Comparison of ENCODE assay signal across 24 cellular contexts in genomic region chr4:132297346-132297745, GRCh38.
DNase-seq lines count a peak whose midpoint lies in the region; ATAC-seq, FAIRE-seq and TF ChIP-seq lines count a peak whose summit lies in the region.
"Had no signal": no experiment of that assay in that cellular context is flagged by ENCODE, and none has a peak within 500 bp of the region (broad histone marks: within the 10 kb centered on the region; RNA-seq: fewer than 3 reads in every experiment).

No MANE protein-coding gene starts in this region.

- ATAC-seq in HG03175 (IDR thresholded peaks at IDR 0.05; ENCODE audit: unreplicated experiment) = no peak
- ATAC-seq: foreskin keratinocyte; stimulated activated naive B cell treated with anti-CD40 and anti-IgM and Interleukin-4, amounts not matched to agents 10 μg/mL and 1 μg/mL and 100 μg/mL, for 72 hours; T-helper 17 cell had no signal

- H3K4me1 Mint-ChIP-seq in HFFc6 (ENCODE audit: low read depth) = peaks cover 8% of the 10 kb centered on the region; the same call in 1 of the 2 replicates
- H3K4me1 Mint-ChIP-seq in activated CD4-positive, alpha-beta T cell treated with anti-CD3 and anti-CD28 coated beads, Interleukin-2, amount 10 ng/mL, durations not matched to agents 24 days and 14 days = no peaks in the 10 kb centered on the region
- H3K4me1 Mint-ChIP-seq: activated naive CD8-positive, alpha-beta T cell treated with anti-CD3 and anti-CD28 coated beads, Interleukin-2, amount 10 ng/mL, durations not matched to agents 7 days and 5 days; stimulated activated naive B cell treated with anti-CD40 and anti-IgM and Interleukin-4, amounts not matched to agents 10 μg/mL and 1 μg/mL and 100 μg/mL, for 72 hours; T-helper 17 cell had no signal

- FAIRE-seq in D721Med (lab: Jason Lieb, UNC) = no peak
- FAIRE-seq: urothelium cell line had no signal

- intact Hi-C loops in activated CD4-positive, alpha-beta T cell treated with anti-CD3 and anti-CD28 coated beads, Interleukin-2, amount 10 ng/mL, durations not matched to agents 24 days and 14 days (cut with micrococcal nuclease) = no loop called here

- H3K27ac Mint-ChIP-seq in HFFc6 = no peak overlapping the region; the same call in 1 of the 2 replicates
- no peak overlapping the region for H3K27ac Mint-ChIP-seq in activated CD4-positive, alpha-beta T cell treated with anti-CD3 and anti-CD28 coated beads, Interleukin-2, amount 10 ng/mL, durations not matched to agents 24 days and 14 days
- H3K27ac Mint-ChIP-seq: activated naive CD8-positive, alpha-beta T cell treated with anti-CD3 and anti-CD28 coated beads, Interleukin-2, amount 10 ng/mL, durations not matched to agents 7 days and 5 days; activated T-helper 2 cell treated with anti-CD3 and anti-CD28 coated beads, Interferon-gamma antibody, Interleukin-2, Interleukin-4, amounts not matched to agents 10 μg/mL and 5 μg/mL and 100 μg/mL, durations not matched to agents 14 hours and 24 hours and 36 hours; stimulated activated naive B cell treated with anti-CD40 and anti-IgM and Interleukin-4, amounts not matched to agents 10 μg/mL and 1 μg/mL and 100 μg/mL, for 72 hours; T-helper 17 cell had no signal

- DNase-seq in AG08395 (ENCODE audit: low spot score) (peak; percentile 1), HFFc6 (peak; percentile 20), amniotic epithelial cell (ENCODE audit: low read depth) (peak; percentile 15), fibroblast of peridontal ligament (ENCODE audit: extremely low read depth) (peak; percentile 5), D721Med (ENCODE audit: insufficient read length, low spot score) (no peak), NCI-H526 (lab: John Stamatoyannopoulos, UW) (no peak)
- no peak for DNase-seq in activated CD4-positive, alpha-beta T cell treated with anti-CD3 and anti-CD28 coated beads, Interleukin-2, amount 10 ng/mL, durations not matched to agents 24 days and 14 days
- DNase-seq: activated CD4-positive, alpha-beta T cell treated with anti-CD3 and anti-CD28 coated beads, Interleukin-2, amount 50 U/mL, for 1 hour; activated naive CD8-positive, alpha-beta T cell treated with anti-CD3 and anti-CD28 coated beads, Interleukin-2, amount 10 ng/mL, durations not matched to agents 7 days and 5 days; Caco-2; cortex of kidney; foreskin keratinocyte; GDM1; islet precursor cell; KG1; NCI-H2029 treated with DMSO at 0.1 percent for 48 hours; NCI-H446 treated with DMSO at 0.1 percent for 48 hours; nucleus accumbens; stimulated activated CD4-positive, alpha-beta T cell treated with anti-CD3 and anti-CD28 coated beads, Interleukin-2, amount 100 ng/mL, for 48 hours; stimulated activated naive B cell treated with anti-CD40 and anti-IgM and Interleukin-4, amounts not matched to agents 10 μg/mL and 1 μg/mL and 100 μg/mL, for 72 hours; T-helper 17 cell had no signal

- TF ChIP-seq CTCF in HFFc6 (IDR thresholded peaks at IDR 0.05) = no peak
- no peak for TF ChIP-seq CTCF in D721Med (IDR thresholded peaks at IDR 0.05; ENCODE audit: insufficient read depth, missing control alignments)

- no peaks in the 10 kb centered on the region; the same call in 1 of the 2 replicates for H3K9me3 Mint-ChIP-seq in HFFc6
- no peaks in the 10 kb centered on the region for H3K9me3 Mint-ChIP-seq in activated CD4-positive, alpha-beta T cell treated with anti-CD3 and anti-CD28 coated beads, Interleukin-2, amount 10 ng/mL, durations not matched to agents 24 days and 14 days
- H3K9me3 Mint-ChIP-seq: activated naive CD8-positive, alpha-beta T cell treated with anti-CD3 and anti-CD28 coated beads, Interleukin-2, amount 10 ng/mL, durations not matched to agents 7 days and 5 days; activated T-helper 2 cell treated with anti-CD3 and anti-CD28 coated beads, Interferon-gamma antibody, Interleukin-2, Interleukin-4, amounts not matched to agents 10 μg/mL and 5 μg/mL and 100 μg/mL, durations not matched to agents 14 hours and 24 hours and 36 hours had no signal

- H3K4me3 Mint-ChIP-seq in HFFc6 = no peak overlapping the region
- H3K4me3 Mint-ChIP-seq in activated CD4-positive, alpha-beta T cell treated with anti-CD3 and anti-CD28 coated beads, Interleukin-2, amount 10 ng/mL, durations not matched to agents 24 days and 14 days = no peak overlapping the region
- H3K4me3 Mint-ChIP-seq: activated naive CD8-positive, alpha-beta T cell treated with anti-CD3 and anti-CD28 coated beads, Interleukin-2, amount 10 ng/mL, durations not matched to agents 7 days and 5 days; stimulated activated naive B cell treated with anti-CD40 and anti-IgM and Interleukin-4, amounts not matched to agents 10 μg/mL and 1 μg/mL and 100 μg/mL, for 72 hours; T-helper 17 cell had no signal

- H3K27me3 Mint-ChIP-seq in HFFc6 (ENCODE audit: insufficient read depth) = no peaks in the 10 kb centered on the region
- H3K27me3 Mint-ChIP-seq in activated CD4-positive, alpha-beta T cell treated with anti-CD3 and anti-CD28 coated beads, Interleukin-2, amount 10 ng/mL, durations not matched to agents 24 days and 14 days = no peaks in the 10 kb centered on the region
- H3K27me3 Mint-ChIP-seq: activated naive CD8-positive, alpha-beta T cell treated with anti-CD3 and anti-CD28 coated beads, Interleukin-2, amount 10 ng/mL, durations not matched to agents 7 days and 5 days; stimulated activated naive B cell treated with anti-CD40 and anti-IgM and Interleukin-4, amounts not matched to agents 10 μg/mL and 1 μg/mL and 100 μg/mL, for 72 hours; T-helper 17 cell had no signal

- H3K36me3 Mint-ChIP-seq in HFFc6 (ENCODE audit: low read depth) = no peaks in the 10 kb centered on the region
- H3K36me3 Mint-ChIP-seq in activated CD4-positive, alpha-beta T cell treated with anti-CD3 and anti-CD28 coated beads, Interleukin-2, amount 10 ng/mL, durations not matched to agents 24 days and 14 days (ENCODE audit: low read depth) = no peaks in the 10 kb centered on the region
- H3K36me3 Mint-ChIP-seq: activated naive CD8-positive, alpha-beta T cell treated with anti-CD3 and anti-CD28 coated beads, Interleukin-2, amount 10 ng/mL, durations not matched to agents 7 days and 5 days; stimulated activated naive B cell treated with anti-CD40 and anti-IgM and Interleukin-4, amounts not matched to agents 10 μg/mL and 1 μg/mL and 100 μg/mL, for 72 hours had no signal

Comparison
In these comparisons a context has a peak if more than half of its experiments do, and no peak if none do; other contexts are left out.
1. DNase-seq: peak in AG08395 (single experiment), HFFc6 (single experiment), amniotic epithelial cell (single experiment) and fibroblast of peridontal ligament (single experiment); none in D721Med (single experiment), NCI-H526 (0 of 2) and activated CD4-positive, alpha-beta T cell treated with anti-CD3 and anti-CD28 coated beads, Interleukin-2, amount 10 ng/mL, durations not matched to agents 24 days and 14 days (single experiment).